Comparison of ENCODE assay signal across 1 cellular context in genomic region chr2:46311651-46312223, GRCh38.
TF ChIP-seq lines count a peak whose summit lies in the region.

No MANE protein-coding gene starts in this region.

TF ChIP-seq in K562, 482 proteins besides CTCF, POLR2A, EP300 and RAD21 (continued from another document):
- no peak for TF ChIP-seq CHAMP1 (IDR thresholded peaks at IDR 0.05)
